14 cellular contexts compared by ENCODE assay signal in the genomic region with DNA sequence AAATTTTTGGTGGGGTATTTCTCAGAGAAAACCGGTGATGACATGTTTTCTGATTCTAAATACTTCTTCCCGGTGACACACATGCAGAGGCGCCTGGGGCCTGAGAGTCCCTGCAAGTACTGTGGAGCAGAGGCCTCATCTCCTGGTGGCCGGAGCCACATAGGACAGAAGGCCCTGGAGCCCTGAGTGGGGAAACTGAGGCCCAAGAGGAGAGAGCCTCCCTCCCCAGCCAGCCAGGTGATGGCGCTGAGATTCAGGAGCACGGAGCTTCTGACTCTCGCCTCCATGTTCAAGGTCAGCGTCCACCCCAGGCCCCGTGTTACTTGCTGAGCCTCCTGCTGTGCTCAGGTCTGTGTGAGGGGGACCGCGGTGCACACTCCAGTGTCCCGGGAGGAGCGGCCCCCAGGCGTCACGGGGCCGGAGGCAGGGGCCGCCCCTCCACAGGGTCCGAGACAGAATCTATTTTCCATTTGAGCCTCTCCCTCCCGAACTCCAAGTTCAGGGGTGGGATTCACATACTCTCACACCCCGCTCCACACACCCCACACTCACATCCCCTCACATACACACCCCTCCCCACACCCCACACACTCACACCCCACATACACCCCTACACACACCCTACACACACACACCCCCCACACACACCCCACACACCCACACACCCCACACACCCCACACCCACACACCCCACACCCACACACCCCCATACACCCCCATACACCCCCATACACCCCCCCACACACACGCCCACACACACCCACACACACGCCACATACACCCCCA. TPM values are rescaled to one million over a fixed set of nuclear protein-coding genes. Genes with fewer than 3 reads are reported as not detected.
DNase-seq lines count a peak whose midpoint lies in the region; ATAC-seq, FAIRE-seq and TF ChIP-seq lines count a peak whose summit lies in the region.
"Had no signal": no experiment of that assay in that cellular context is flagged by ENCODE, and none has a peak within 500 bp of the region (broad histone marks: within the 10 kb centered on the region; RNA-seq: fewer than 3 reads in every experiment).

No MANE protein-coding gene starts in this region.

- H3K36me3 ChIP-seq in K562 (ENCODE audit: control insufficient read depth, insufficient read depth, low read length) (peaks cover 3% of the 10 kb centered on the region; the same call in 1 of the 3 replicates), kidney (ENCODE audit: control insufficient read depth in 1 of 2, insufficient read depth in 2 of 2, low read length in 2 of 2) (no peaks in the 10 kb centered on the region), spleen (peaks cover 0 to 11% (median 0%) of the 10 kb centered on the region in 6 donors)

- H3K79me2 ChIP-seq in K562 (ENCODE audit: control insufficient read depth, insufficient read depth, low read length), result no peaks in the 10 kb centered on the region

- in situ Hi-C loops in K562 (cut with MboI), result no loop called here

- H3K4me3 ChIP-seq in K562 (no peak overlapping the region), kidney (ENCODE audit: low read length in 2 of 2) (no peak overlapping the region), spleen (no peak overlapping the region)

- peaks cover 3 to 16% of the 10 kb centered on the region in 2 experiments; a peak in 3 of 5 replicates for H3K27me3 ChIP-seq in K562 (ENCODE audit: control insufficient read depth in 2 of 2, insufficient read depth in 2 of 2, low read length in 2 of 2)
- no peaks in the 10 kb centered on the region for H3K27me3 ChIP-seq in spleen (replicated peaks in 1 of 7)

- H3K9ac ChIP-seq in K562 (ENCODE audit: insufficient read depth in 1 of 2, low read depth in 2 of 2, low read length in 2 of 2), result no peak overlapping the region
- H3K9ac ChIP-seq in kidney (ENCODE audit: low read length in 2 of 2), result no peak overlapping the region

- H3K4me2 ChIP-seq in K562 (ENCODE audit: insufficient read depth, low read length), result no peak overlapping the region

- CTCF ChIA-PET in K562 (lab: Yijun Ruan, JAX; ENCODE audit: low intra/inter-chr PET ratio), result no interaction called here

- no peak for ATAC-seq in K562

- no peak for DNase-seq in GM12891 (ENCODE audit: insufficient read length, low spot score)
- DNase-seq in K562 (ENCODE audit: extremely low read depth in 1 of 4, low spot score in 3 of 4), result no peak
- DNase-seq in kidney, result peak; percentile 70
- peak; percentile 63 for DNase-seq in spleen
- no peak for DNase-seq in NCI-H2227 treated with DMSO at 0.1 percent for 48 hours (lab: John Stamatoyannopoulos, UW)
- no peak for DNase-seq in NCI-H1436 treated with DMSO at 0.1 percent for 48 hours (lab: John Stamatoyannopoulos, UW)
- DNase-seq in inferior parietal cortex (ENCODE audit: extremely low spot score), result no peak
- DNase-seq: activated CD4-positive, alpha-beta T cell treated with anti-CD3 and anti-CD28 coated beads for 48 hours; DMS 273 treated with DMSO at 0.1 percent for 48 hours; effector CD4-positive, alpha-beta T cell; HCEC 1CT; NCI-H187; NCI-H510A; T1000 had no signal

- TF ChIP-seq EP300 in K562 (IDR thresholded peaks at IDR 0.05; ENCODE audit: low read length), result no peak

- no peak for TF ChIP-seq POLR2A in GM12891 (IDR thresholded peaks at IDR 0.05; ENCODE audit: low read depth, low read length)
- no peak for TF ChIP-seq POLR2A in K562 (conservative IDR thresholded peaks at IDR 0.05)
- no peak for TF ChIP-seq POLR2A in spleen (IDR thresholded peaks at IDR 0.05)

- peaks cover 12% of the 10 kb centered on the region; the same call in 1 of the 2 replicates for H4K20me1 ChIP-seq in K562 (replicated peaks; ENCODE audit: control insufficient read depth, insufficient read depth, low read length)

- H3K9me3 ChIP-seq in K562 (replicated peaks; ENCODE audit: control insufficient read depth, insufficient read depth, low read depth, low read length), result no peaks in the 10 kb centered on the region
- no peaks in the 10 kb centered on the region for H3K9me3 ChIP-seq in kidney (ENCODE audit: control insufficient read depth in 1 of 2, low read length in 2 of 2)
- H3K9me3 ChIP-seq in spleen, result no peaks in the 10 kb centered on the region

- intact Hi-C loops in K562 (cut with micrococcal nuclease), result no loop called here
- intact Hi-C loops in kidney (cut with DNase I), result no loop called here
- intact Hi-C loops in spleen (cut with DNase I; ENCODE audit: low total_unique reads), result no loop called here

- TF ChIP-seq RAD21 in K562 (CRISPR knock-in tag; conservative IDR thresholded peaks at IDR 0.05 in 1 of 2, IDR thresholded peaks at IDR 0.05 in 1 of 2), result no peak

- H2AFZ ChIP-seq in K562 (ENCODE audit: low read depth, low read length), result no peak overlapping the region

- no peak for TF ChIP-seq CTCF in K562 (IDR thresholded peaks at IDR 0.05 in 2 of 3, conservative IDR thresholded peaks at IDR 0.05 in 1 of 3; ENCODE audit: insufficient read depth in 2 of 3, low read depth in 1 of 3, low read length in 3 of 3)
- TF ChIP-seq CTCF in kidney (IDR thresholded peaks at IDR 0.05; ENCODE audit: borderline replicate concordance, extremely low read depth, insufficient read depth), result no peak
- no peak for TF ChIP-seq CTCF in spleen (IDR thresholded peaks at IDR 0.05 in 8 of 11, conservative IDR thresholded peaks at IDR 0.05 in 3 of 11)

- WGBS in K562 (ENCODE audit: insufficient coverage, low coverage, missing lambda C conversion rate), result 81% methylated on average over 8 of the region's 22 CpGs
- WGBS in spleen, 5 donors, result 86 to 92% (median 90%) methylated on average over 20 of the region's 22 CpGs

- FAIRE-seq in GM12891 (lab: Jason Lieb, UNC), result peak; percentile 81
- FAIRE-seq in K562 (lab: Jason Lieb, UNC), result no peak
- no peak for FAIRE-seq in kidney (lab: Jason Lieb, UNC)

- BruUV-seq in K562 (replicated peaks; lab: Mats Ljungman, UMichigan), result no TSS peak

- H3K4me1 ChIP-seq in K562 (replicated peaks in 1 of 2; ENCODE audit: control insufficient read depth in 2 of 2, insufficient read depth in 2 of 2, low read length in 2 of 2) (peaks cover 0 to 72% of the 10 kb centered on the region in 2 experiments; a peak in 1 of 5 replicates), kidney (ENCODE audit: control insufficient read depth in 1 of 2, insufficient read depth in 1 of 2, low read depth in 1 of 2, low read length in 2 of 2) (peaks cover 0 to 7% of the 10 kb centered on the region in 2 donors), spleen (peaks cover 8 to 57% (median 28%) of the 10 kb centered on the region in 6 donors)

- POLR2A ChIA-PET in K562 (lab: Yijun Ruan, JAX), result interaction anchor here (1.2 kb wide), 1 partner anchor 38 kb away, joined by 4 read pairs; no protein-coding TSS in a partner anchor

- H3K27ac ChIP-seq in K562 (ENCODE audit: extremely low read depth, low read depth, low read length) (no peak overlapping the region), kidney (ENCODE audit: low read depth in 2 of 2, low read length in 2 of 2) (no peak overlapping the region), spleen (peak overlapping the region in 5 of 8 donors; percentile 39 to 60 (median 57))

- H3K9me1 ChIP-seq in K562 (ENCODE audit: control insufficient read depth, insufficient read depth, low read length), result no peaks in the 10 kb centered on the region

TF ChIP-seq in GM12891, 5 proteins besides CTCF, POLR2A, EP300 and RAD21:
- TF ChIP-seq POLR2AphosphoS5 (IDR thresholded peaks at IDR 0.05; ENCODE audit: low read depth, low read length) (no peak), SPI1 (IDR thresholded peaks at IDR 0.05; ENCODE audit: low read depth, low read length) (no peak)

TF ChIP-seq in K562, 482 proteins besides CTCF, POLR2A, EP300 and RAD21:
- TF ChIP-seq EGR1 (conservative IDR thresholded peaks at IDR 0.05) (peak; percentile 60), MCM5 (IDR thresholded peaks at IDR 0.05; ENCODE audit: low read depth) (no peak)

RNA-seq across cellular contexts. Expression of gene SLX9, which starts 43.8 kb away (rescaled TPM):
- polyA plus RNA-seq in GM12891 (2012; ENCODE audit: low read depth, missing spikeins), result 28.2 TPM
- 18.9 and 29.0 TPM in 2 replicates for total RNA-seq in K562 (2011; cell fraction: chromatin; rRNA removed; ENCODE audit: low replicate concordance)
- total RNA-seq in K562 (2011; cell fraction: nucleolus; rRNA removed), result 22.8 and 25.7 TPM in 2 replicates
- total RNA-seq in K562 (2011; cell fraction: nucleoplasm; rRNA removed), result 14.8 and 16.0 TPM in 2 replicates
- 65.2 and 66.8 TPM in 2 replicates for total RNA-seq in K562 (2014; rRNA removed)
- 11.2 and 14.8 TPM in 2 replicates for total RNA-seq in K562 (2014; rRNA removed; fragmentation: Illumina TruSeq; extraction: Trizol)
- 18.5 and 20.3 TPM in 2 replicates for total RNA-seq in K562 (2015; rRNA removed; fragmentation: Illumina TruSeq; extraction: Trizol)
- total RNA-seq in K562 (2021), result 71.2 and 75.5 TPM in 2 replicates
- 13.5 and 16.5 TPM in 2 replicates for polyA plus RNA-seq in K562 (2011; rRNA removed)
- polyA plus RNA-seq in K562 (2011; cell fraction: cytosol; rRNA removed), result 14.3 and 38.6 TPM in 2 replicates
- 10.2 and 19.3 TPM in 2 replicates for polyA plus RNA-seq in K562 (2011; cell fraction: nucleus; rRNA removed)
- 34.2 and 36.9 TPM in 2 replicates for polyA plus RNA-seq in K562 (2012)
- polyA plus RNA-seq in K562 (2014; fragmentation: Illumina TruSeq; extraction: Trizol), result 8.2 and 18.9 TPM in 2 replicates
- 1 to 10 TPM; 1.2 to 1.8 TPM for polyA plus RNA-seq in K562 (2014; fragmentation: Nextera tagmentation; extraction: Ambion mirVana)
- polyA plus RNA-seq in K562 (2014; rRNA removed), result 54.4 and 60.2 TPM in 2 replicates
- 16.0 and 22.8 TPM in 2 replicates for polyA minus RNA-seq in K562 (2011; rRNA and poly(A)+ RNA removed)
- 25.3 and 31.3 TPM in 2 replicates for polyA minus RNA-seq in K562 (2011; cell fraction: cytosol; rRNA and poly(A)+ RNA removed)
- 3.8 and 5.3 TPM in 2 replicates for polyA minus RNA-seq in K562 (2011; cell fraction: nucleus; rRNA and poly(A)+ RNA removed)
- total RNA-seq in kidney, result 27.1 TPM
- polyA plus RNA-seq in kidney (ENCODE audit: insufficient read depth, low read depth, low replicate concordance), result 35.1 TPM
- 10 to 100 TPM in 6 of 7 donors, 1 to 10 TPM in 1; 6.1 to 30.6 (median 26.4) TPM for total RNA-seq in spleen
- polyA plus RNA-seq in spleen, result 10 to 100 TPM; 16.4 to 35.4 (median 28.5) TPM

Comparison
In these comparisons a context has a peak if more than half of its experiments do, and no peak if none do; other contexts are left out.
1. DNase-seq: peak in kidney (single experiment) and spleen (single experiment); none in GM12891 (single experiment), K562 (0 of 4), NCI-H2227 treated with DMSO at 0.1 percent for 48 hours (single experiment), NCI-H1436 treated with DMSO at 0.1 percent for 48 hours (single experiment) and inferior parietal cortex (single experiment).
2. H3K27ac ChIP-seq: peak in spleen (5 of 8); none in K562 (single experiment) and kidney (0 of 2).